ENCODE assay signal across 8 cellular contexts in genomic region chr2:64454316-64455030, GRCh38. TPM values are rescaled to one million over a fixed set of nuclear protein-coding genes. Genes with fewer than 3 reads are reported as not detected.
A peak's percentile ranks its signal among the peaks of the same experiment; 100 is the strongest.
DNase-seq lines count a peak whose midpoint lies in the region; ATAC-seq and TF ChIP-seq lines count a peak whose summit lies in the region.

No MANE protein-coding gene starts in this region.

- H3K9me3 ChIP-seq in PC-3 (ENCODE audit: low read length): no peaks in the 10 kb centered on the region

- H2AFZ ChIP-seq in PC-3 (ENCODE audit: low read length): peak overlapping the region; percentile 78

- H3K27ac ChIP-seq in PC-3 (ENCODE audit: low read length) (no peak overlapping the region), temporal lobe (ENCODE audit: low read depth, low read length) (peak overlapping the region; percentile 23)

- POLR2A ChIA-PET in PC-3 (lab: Charles Lee; ENCODE audit: unreplicated experiment): interaction anchor here (0.6 kb wide), 1 partner anchor 68 kb away, joined by 14 read pairs; no protein-coding TSS in a partner anchor

- in situ Hi-C loops in ACHN (cut with HindIII; ENCODE audit: low pct_ligation_motif_present, low pct_unique_long_range_greater_than_20kb, low sequenced_read_pairs): no loop called here

- H3K36me3 ChIP-seq in PC-3 (ENCODE audit: low read depth, low read length): peaks cover 13% of the 10 kb centered on the region

- intact Hi-C loops in PC-3 (cut with micrococcal nuclease): loop anchor here (10.0 kb wide), 1 partner anchor 120 kb away; no protein-coding TSS in a partner anchor

- CTCF ChIA-PET in PC-3 (lab: Charles Lee): no interaction called here

- H3K9me3 Mint-ChIP-seq in nephron progenitor cell: no peaks in the 10 kb centered on the region

- H3K9ac ChIP-seq in PC-3 (ENCODE audit: low read length): peak overlapping the region; percentile 71

- H3K4me3 Mint-ChIP-seq in nephron progenitor cell: peak overlapping the region; percentile 96

- peak; percentile 68 for ATAC-seq in GM18511 (IDR thresholded peaks at IDR 0.05; ENCODE audit: unreplicated experiment)
- ATAC-seq in HG03045 (IDR thresholded peaks at IDR 0.05; ENCODE audit: unreplicated experiment): peak; percentile 66
- ATAC-seq in PC-3: peak; percentile 60

- H3K9me2 ChIP-seq in PC-3 (replicated peaks; ENCODE audit: low read length): no peaks in the 10 kb centered on the region

- no peaks in the 10 kb centered on the region for H3K27me3 ChIP-seq in PC-3 (ENCODE audit: low read length)

- peaks cover 26% of the 10 kb centered on the region for H3K4me1 ChIP-seq in PC-3 (ENCODE audit: insufficient read depth, low read length)

- peak overlapping the region; percentile 75 for H3K4me3 ChIP-seq in PC-3 (ENCODE audit: low read length)
- H3K4me3 ChIP-seq in fibroblast of villous mesenchyme (ENCODE audit: low read depth, low read length): peak overlapping the region; percentile 65

- H3K79me2 ChIP-seq in PC-3 (ENCODE audit: low read length): peaks cover 15% of the 10 kb centered on the region

- H4K20me1 ChIP-seq in PC-3 (ENCODE audit: low read length): no peaks in the 10 kb centered on the region

- peaks cover 4% of the 10 kb centered on the region for H3K27me3 Mint-ChIP-seq in nephron progenitor cell (ENCODE audit: low read depth, poor library complexity)

- H3K27ac Mint-ChIP-seq in nephron progenitor cell: peak overlapping the region; percentile 90

- peaks cover 35% of the 10 kb centered on the region for H3K36me3 Mint-ChIP-seq in nephron progenitor cell (ENCODE audit: low read depth)

- H3F3A ChIP-seq in PC-3 (ENCODE audit: low read length, unreplicated experiment): no peaks in the 10 kb centered on the region

- peaks cover 53% of the 10 kb centered on the region for H3K4me1 Mint-ChIP-seq in nephron progenitor cell

- no TSS peak for BruUV-seq in PC-3 (replicated peaks; lab: Mats Ljungman, UMichigan)

- DNase-seq in ACHN (peak; percentile 62), PC-3 (peak; percentile 57), activated gamma-delta T cell (lab: John Stamatoyannopoulos, UW) (peak; percentile 13), fibroblast of villous mesenchyme (ENCODE audit: low read depth) (peak; percentile 49), nephron progenitor cell (peak; percentile 80)

- peak overlapping the region; percentile 94 for H3K4me2 ChIP-seq in PC-3 (ENCODE audit: low read length)

- TF ChIP-seq CTCF in PC-3 (conservative IDR thresholded peaks at IDR 0.05; ENCODE audit: low read depth, low read length) (no peak), fibroblast of villous mesenchyme (IDR thresholded peaks at IDR 0.05; ENCODE audit: insufficient read depth, low read depth, low read length) (no peak), nephron progenitor cell (IDR thresholded peaks at IDR 0.05) (no peak)

RNA-seq across cellular contexts. Expression of gene LGALSL, which starts 0.5 kb away (rescaled TPM):
- total RNA-seq in PC-3 (2014; rRNA removed) (12.1 and 16.0 TPM in 2 replicates), fibroblast of villous mesenchyme (3.2 and 6.5 TPM in 2 replicates), temporal lobe (38.4 TPM)

Comparison
In these comparisons a context has a peak if more than half of its experiments do, and no peak if none do; other contexts are left out.
1. DNase-seq: peak in every context shown above with its lines; median percentile 80 in nephron progenitor cell; 62 in ACHN; 57 in PC-3; 49 in fibroblast of villous mesenchyme; 13 in activated gamma-delta T cell.